ENCODE assay signal across 1 cellular context in the genomic region with DNA sequence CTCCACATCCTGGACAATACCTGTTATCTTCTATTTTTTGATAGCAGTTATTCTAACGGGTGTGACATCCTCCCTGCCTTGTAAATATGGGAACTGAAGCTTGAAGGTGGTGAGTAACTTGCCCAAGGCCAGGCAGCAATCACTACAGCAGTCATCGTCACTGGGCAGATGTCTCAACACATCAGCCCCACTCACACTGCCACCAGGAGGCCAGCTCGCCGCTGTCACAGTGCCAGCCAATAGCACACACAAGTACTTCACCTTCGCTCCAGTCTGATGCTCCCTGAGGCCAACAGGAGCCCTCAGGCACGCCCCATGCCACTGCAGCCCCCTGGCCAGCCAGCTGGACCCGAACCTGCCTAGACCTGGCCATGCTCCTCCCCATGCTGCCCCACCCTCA.
A peak's percentile ranks its signal among the peaks of the same experiment; 100 is the strongest.
TF ChIP-seq lines count a peak whose summit lies in the region.

No MANE protein-coding gene starts in this region.

TF ChIP-seq in HepG2, 621 proteins besides CTCF, POLR2A, EP300 and RAD21 (continued from another document and continues in another):
- TF ChIP-seq FOXP4 (CRISPR knock-in tag; IDR thresholded peaks at IDR 0.05) (no peak), ZNF124 (CRISPR knock-in tag; IDR thresholded peaks at IDR 0.05) (no peak), NCOA1 (CRISPR knock-in tag; IDR thresholded peaks at IDR 0.05) (no peak), ZFP1 (CRISPR knock-in tag; IDR thresholded peaks at IDR 0.05) (no peak), ZNF337 (CRISPR knock-in tag; IDR thresholded peaks at IDR 0.05; ENCODE audit: borderline replicate concordance, low read depth) (no peak), ELF4 (CRISPR knock-in tag; IDR thresholded peaks at IDR 0.05; ENCODE audit: borderline replicate concordance) (no peak), BATF2 (CRISPR knock-in tag; IDR thresholded peaks at IDR 0.05) (no peak), ZKSCAN5 (CRISPR knock-in tag; IDR thresholded peaks at IDR 0.05) (no peak), MZF1 (CRISPR knock-in tag; IDR thresholded peaks at IDR 0.05; ENCODE audit: borderline replicate concordance) (no peak), RFXANK (CRISPR knock-in tag; IDR thresholded peaks at IDR 0.05) (no peak), ZNF225 (CRISPR knock-in tag; IDR thresholded peaks at IDR 0.05) (no peak), NFKB2 (CRISPR knock-in tag; IDR thresholded peaks at IDR 0.05; ENCODE audit: borderline replicate concordance) (no peak), TFAP4 (IDR thresholded peaks at IDR 0.05; ENCODE audit: borderline replicate concordance, low read depth) (no peak), DPF2 (CRISPR knock-in tag; IDR thresholded peaks at IDR 0.05; ENCODE audit: borderline replicate concordance, low read depth) (no peak), ARNTL (CRISPR knock-in tag; IDR thresholded peaks at IDR 0.05) (no peak), U2AF2 (IDR thresholded peaks at IDR 0.05; ENCODE audit: low read depth, low read length) (no peak), GTF3A (CRISPR knock-in tag; conservative IDR thresholded peaks at IDR 0.05) (no peak), PHF8 (CRISPR knock-in tag; IDR thresholded peaks at IDR 0.05) (no peak), ZNF251 (CRISPR knock-in tag; IDR thresholded peaks at IDR 0.05) (no peak), ETS1 (CRISPR knock-in tag; IDR thresholded peaks at IDR 0.05) (no peak), ZNF496 (CRISPR knock-in tag; IDR thresholded peaks at IDR 0.05; ENCODE audit: insufficient replicate concordance) (no peak), HES4 (CRISPR knock-in tag; IDR thresholded peaks at IDR 0.05; ENCODE audit: borderline replicate concordance) (no peak), NR2F1 (CRISPR knock-in tag; IDR thresholded peaks at IDR 0.05) (no peak), GPN1 (CRISPR knock-in tag; IDR thresholded peaks at IDR 0.05; ENCODE audit: borderline replicate concordance) (no peak), SUZ12 (IDR thresholded peaks at IDR 0.05; ENCODE audit: low read depth, low read length) (no peak), RXRB (CRISPR knock-in tag; IDR thresholded peaks at IDR 0.05; ENCODE audit: borderline replicate concordance) (no peak), ZMAT5 (CRISPR knock-in tag; IDR thresholded peaks at IDR 0.05; ENCODE audit: borderline replicate concordance, low read depth) (no peak), ZC3H13 (CRISPR knock-in tag; IDR thresholded peaks at IDR 0.05) (no peak), MNT (IDR thresholded peaks at IDR 0.05) (no peak), TEAD3 (CRISPR knock-in tag; optimal IDR thresholded peaks at IDR 0.05; ENCODE audit: borderline replicate concordance) (no peak), ZMYM2 (CRISPR knock-in tag; IDR thresholded peaks at IDR 0.05) (no peak), RBFOX2 (IDR thresholded peaks at IDR 0.05; ENCODE audit: low read depth, low read length) (no peak), ZNF558 (CRISPR knock-in tag; IDR thresholded peaks at IDR 0.05; ENCODE audit: borderline replicate concordance) (no peak), HNF4A (CRISPR knock-in tag; IDR thresholded peaks at IDR 0.05) (no peak), TBP (CRISPR knock-in tag; IDR thresholded peaks at IDR 0.05) (no peak), JUNB (CRISPR knock-in tag; IDR thresholded peaks at IDR 0.05; ENCODE audit: borderline replicate concordance) (no peak), ZNF720 (CRISPR knock-in tag; IDR thresholded peaks at IDR 0.05) (no peak), ZNF260 (CRISPR knock-in tag; IDR thresholded peaks at IDR 0.05; ENCODE audit: borderline replicate concordance, low read depth) (no peak), BHLHE40 (IDR thresholded peaks at IDR 0.05; ENCODE audit: low read length) (no peak), ZNF737 (CRISPR knock-in tag; IDR thresholded peaks at IDR 0.05; ENCODE audit: borderline replicate concordance) (no peak), ZNF460 (CRISPR knock-in tag; IDR thresholded peaks at IDR 0.05; ENCODE audit: borderline replicate concordance) (no peak), ZNF891 (CRISPR knock-in tag; IDR thresholded peaks at IDR 0.05) (no peak), GATA4 (IDR thresholded peaks at IDR 0.05; ENCODE audit: borderline replicate concordance, low read depth) (no peak), KAT8 (CRISPR knock-in tag; IDR thresholded peaks at IDR 0.05) (no peak), GATAD2A (CRISPR knock-in tag; IDR thresholded peaks at IDR 0.05) (0 out of 2 replicates have a peak, but pooled peaks have one; percentile 27), RFX5 (IDR thresholded peaks at IDR 0.05; ENCODE audit: low read depth, low read length) (no peak), ZNF644 (CRISPR knock-in tag; IDR thresholded peaks at IDR 0.05; ENCODE audit: low read depth) (no peak)
- TF ChIP-seq, protein P1, sequence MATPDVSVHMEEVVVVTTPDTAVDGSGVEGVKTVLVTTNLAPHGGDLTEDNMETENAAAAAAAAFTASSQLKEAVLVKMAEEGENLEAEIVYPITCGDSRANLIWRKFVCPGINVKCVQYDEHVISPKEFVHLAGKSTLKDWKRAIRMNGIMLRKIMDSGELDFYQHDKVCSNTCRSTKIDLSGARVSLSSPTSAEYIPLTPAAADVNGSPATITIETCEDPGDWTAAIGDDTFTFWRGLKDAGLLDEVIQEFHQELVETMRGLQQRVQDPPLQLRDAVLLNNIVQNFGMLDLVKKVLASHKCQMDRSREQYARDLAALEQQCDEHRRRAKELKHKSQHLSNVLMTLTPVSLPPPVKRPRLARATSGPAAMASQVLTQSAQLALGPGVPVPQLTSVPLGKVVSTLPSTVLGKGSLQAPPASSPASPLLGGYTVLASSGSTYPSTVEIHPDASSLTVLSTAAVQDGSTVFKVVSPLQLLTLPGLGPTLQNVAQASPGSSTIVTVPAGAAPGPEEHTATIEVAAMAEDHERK (CRISPR knock-in tag; IDR thresholded peaks at IDR 0.05; ENCODE audit: low read depth) = no peak
- TF ChIP-seq, protein P2, sequence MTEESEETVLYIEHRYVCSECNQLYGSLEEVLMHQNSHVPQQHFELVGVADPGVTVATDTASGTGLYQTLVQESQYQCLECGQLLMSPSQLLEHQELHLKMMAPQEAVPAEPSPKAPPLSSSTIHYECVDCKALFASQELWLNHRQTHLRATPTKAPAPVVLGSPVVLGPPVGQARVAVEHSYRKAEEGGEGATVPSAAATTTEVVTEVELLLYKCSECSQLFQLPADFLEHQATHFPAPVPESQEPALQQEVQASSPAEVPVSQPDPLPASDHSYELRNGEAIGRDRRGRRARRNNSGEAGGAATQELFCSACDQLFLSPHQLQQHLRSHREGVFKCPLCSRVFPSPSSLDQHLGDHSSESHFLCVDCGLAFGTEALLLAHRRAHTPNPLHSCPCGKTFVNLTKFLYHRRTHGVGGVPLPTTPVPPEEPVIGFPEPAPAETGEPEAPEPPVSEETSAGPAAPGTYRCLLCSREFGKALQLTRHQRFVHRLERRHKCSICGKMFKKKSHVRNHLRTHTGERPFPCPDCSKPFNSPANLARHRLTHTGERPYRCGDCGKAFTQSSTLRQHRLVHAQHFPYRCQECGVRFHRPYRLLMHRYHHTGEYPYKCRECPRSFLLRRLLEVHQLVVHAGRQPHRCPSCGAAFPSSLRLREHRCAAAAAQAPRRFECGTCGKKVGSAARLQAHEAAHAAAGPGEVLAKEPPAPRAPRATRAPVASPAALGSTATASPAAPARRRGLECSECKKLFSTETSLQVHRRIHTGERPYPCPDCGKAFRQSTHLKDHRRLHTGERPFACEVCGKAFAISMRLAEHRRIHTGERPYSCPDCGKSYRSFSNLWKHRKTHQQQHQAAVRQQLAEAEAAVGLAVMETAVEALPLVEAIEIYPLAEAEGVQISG (CRISPR knock-in tag; IDR thresholded peaks at IDR 0.05) = no peak
- TF ChIP-seq, protein P3, sequence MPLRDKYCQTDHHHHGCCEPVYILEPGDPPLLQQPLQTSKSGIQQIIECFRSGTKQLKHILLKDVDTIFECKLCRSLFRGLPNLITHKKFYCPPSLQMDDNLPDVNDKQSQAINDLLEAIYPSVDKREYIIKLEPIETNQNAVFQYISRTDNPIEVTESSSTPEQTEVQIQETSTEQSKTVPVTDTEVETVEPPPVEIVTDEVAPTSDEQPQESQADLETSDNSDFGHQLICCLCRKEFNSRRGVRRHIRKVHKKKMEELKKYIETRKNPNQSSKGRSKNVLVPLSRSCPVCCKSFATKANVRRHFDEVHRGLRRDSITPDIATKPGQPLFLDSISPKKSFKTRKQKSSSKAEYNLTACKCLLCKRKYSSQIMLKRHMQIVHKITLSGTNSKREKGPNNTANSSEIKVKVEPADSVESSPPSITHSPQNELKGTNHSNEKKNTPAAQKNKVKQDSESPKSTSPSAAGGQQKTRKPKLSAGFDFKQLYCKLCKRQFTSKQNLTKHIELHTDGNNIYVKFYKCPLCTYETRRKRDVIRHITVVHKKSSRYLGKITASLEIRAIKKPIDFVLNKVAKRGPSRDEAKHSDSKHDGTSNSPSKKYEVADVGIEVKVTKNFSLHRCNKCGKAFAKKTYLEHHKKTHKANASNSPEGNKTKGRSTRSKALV (CRISPR knock-in tag; IDR thresholded peaks at IDR 0.05) = no peak
- TF ChIP-seq, protein P4, sequence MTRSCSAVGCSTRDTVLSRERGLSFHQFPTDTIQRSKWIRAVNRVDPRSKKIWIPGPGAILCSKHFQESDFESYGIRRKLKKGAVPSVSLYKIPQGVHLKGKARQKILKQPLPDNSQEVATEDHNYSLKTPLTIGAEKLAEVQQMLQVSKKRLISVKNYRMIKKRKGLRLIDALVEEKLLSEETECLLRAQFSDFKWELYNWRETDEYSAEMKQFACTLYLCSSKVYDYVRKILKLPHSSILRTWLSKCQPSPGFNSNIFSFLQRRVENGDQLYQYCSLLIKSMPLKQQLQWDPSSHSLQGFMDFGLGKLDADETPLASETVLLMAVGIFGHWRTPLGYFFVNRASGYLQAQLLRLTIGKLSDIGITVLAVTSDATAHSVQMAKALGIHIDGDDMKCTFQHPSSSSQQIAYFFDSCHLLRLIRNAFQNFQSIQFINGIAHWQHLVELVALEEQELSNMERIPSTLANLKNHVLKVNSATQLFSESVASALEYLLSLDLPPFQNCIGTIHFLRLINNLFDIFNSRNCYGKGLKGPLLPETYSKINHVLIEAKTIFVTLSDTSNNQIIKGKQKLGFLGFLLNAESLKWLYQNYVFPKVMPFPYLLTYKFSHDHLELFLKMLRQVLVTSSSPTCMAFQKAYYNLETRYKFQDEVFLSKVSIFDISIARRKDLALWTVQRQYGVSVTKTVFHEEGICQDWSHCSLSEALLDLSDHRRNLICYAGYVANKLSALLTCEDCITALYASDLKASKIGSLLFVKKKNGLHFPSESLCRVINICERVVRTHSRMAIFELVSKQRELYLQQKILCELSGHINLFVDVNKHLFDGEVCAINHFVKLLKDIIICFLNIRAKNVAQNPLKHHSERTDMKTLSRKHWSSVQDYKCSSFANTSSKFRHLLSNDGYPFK (CRISPR knock-in tag; IDR thresholded peaks at IDR 0.05; ENCODE audit: borderline replicate concordance) = no peak
- TF ChIP-seq, protein P5, sequence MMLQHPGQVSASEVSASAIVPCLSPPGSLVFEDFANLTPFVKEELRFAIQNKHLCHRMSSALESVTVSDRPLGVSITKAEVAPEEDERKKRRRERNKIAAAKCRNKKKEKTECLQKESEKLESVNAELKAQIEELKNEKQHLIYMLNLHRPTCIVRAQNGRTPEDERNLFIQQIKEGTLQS (CRISPR knock-in tag; IDR thresholded peaks at IDR 0.05) = no peak
